27 cellular contexts compared by ENCODE assay signal in the genomic region with DNA sequence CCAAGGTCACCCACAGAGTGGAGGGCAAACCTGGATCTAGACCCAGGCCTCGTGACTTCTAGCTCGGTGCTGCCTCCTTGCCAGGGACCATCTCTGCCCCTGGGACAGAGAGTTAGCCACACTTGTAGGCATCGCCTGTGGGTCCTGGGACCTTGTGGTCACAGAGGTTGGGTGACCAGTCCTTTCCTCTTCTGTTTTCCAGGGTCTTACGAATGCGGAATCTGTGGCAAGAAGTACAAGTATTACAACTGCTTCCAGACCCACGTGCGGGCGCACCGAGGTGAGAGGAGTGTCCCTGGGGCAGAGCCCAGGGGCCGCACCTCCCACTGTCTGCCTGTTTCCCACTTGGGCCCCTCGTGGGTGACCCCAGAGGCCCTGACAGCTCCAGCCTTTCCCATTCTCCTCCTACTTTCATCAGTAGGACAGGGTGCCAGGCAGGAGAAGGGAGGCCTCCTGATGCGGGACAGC.
DNase-seq lines count a peak whose midpoint lies in the region; ATAC-seq and TF ChIP-seq lines count a peak whose summit lies in the region.
"Had no signal": no experiment of that assay in that cellular context is flagged by ENCODE, and none has a peak within 500 bp of the region (broad histone marks: within the 10 kb centered on the region; RNA-seq: fewer than 3 reads in every experiment).

No MANE protein-coding gene starts in this region.

- peak; percentile 51 for DNase-seq in right atrium auricular region (ENCODE audit: low spot score)
- DNase-seq in left cardiac atrium, result no peak
- peak; percentile 57 for DNase-seq in coronary artery (ENCODE audit: low spot score)
- peak; percentile 1 for DNase-seq in natural killer cell treated with Interleukin-12 subunit alpha and Interleukin-12 subunit beta and Interleukin-15 and Interleukin-18, amount 100 ng/mL, for 72 hours (ENCODE audit: low spot score)
- DNase-seq in ureter (ENCODE audit: low spot score), result peak; percentile 38
- DNase-seq in smooth muscle cell (lab: John Stamatoyannopoulos, UW; ENCODE audit: unreplicated experiment), result no peak
- no peak for DNase-seq in LoVo (ENCODE audit: low spot score)
- DNase-seq: activated CD4-positive, alpha-beta T cell treated with anti-CD3 and anti-CD28 coated beads for 48 hours; activated naive CD4-positive, alpha-beta T cell; activated T-cell treated with anti-CD3 and anti-CD28 coated beads for 4 hours; effector memory CD8-positive, alpha-beta T cell; EL; esophagus squamous epithelium; Kasumi-1; left ventricle myocardium inferior; midbrain; NCI-H1694 treated with DMSO at 0.1 percent for 48 hours; NCI-H69; RPMI8226; T-helper 17 cell had no signal

- H3K27ac ChIP-seq in right atrium auricular region (no peak overlapping the region), coronary artery (peak overlapping the region; percentile 18 to 97), smooth muscle cell (ENCODE audit: low read depth) (no peak overlapping the region)
- H3K27ac ChIP-seq: adrenal gland, esophagus squamous epithelium, left ventricle myocardium inferior, parathyroid adenoma, right lobe of liver, SK-N-MC had no signal

- no peak overlapping the region for H3K4me3 Mint-ChIP-seq in natural killer cell treated with Interleukin-12 subunit alpha and Interleukin-12 subunit beta and Interleukin-15 and Interleukin-18, amount 100 ng/mL, for 72 hours
- H3K4me3 Mint-ChIP-seq: effector memory CD8-positive, alpha-beta T cell; nephron; T-helper 17 cell had no signal

- H3K4me1 Mint-ChIP-seq in natural killer cell treated with Interleukin-12 subunit alpha and Interleukin-12 subunit beta and Interleukin-15 and Interleukin-18, amount 100 ng/mL, for 72 hours (ENCODE audit: low read depth in 2 of 2), result no peaks in the 10 kb centered on the region
- H3K4me1 Mint-ChIP-seq: T-helper 17 cell had no signal

- peaks cover 0 to 32% of the 10 kb centered on the region in 2 donors for H3K4me1 ChIP-seq in right atrium auricular region
- H3K4me1 ChIP-seq in smooth muscle cell (ENCODE audit: low read depth), result peaks cover 4% of the 10 kb centered on the region
- H3K4me1 ChIP-seq: parathyroid adenoma had no signal

- no peak for ATAC-seq in left cardiac atrium
- no peak for ATAC-seq in natural killer cell treated with Interleukin-12 subunit alpha and Interleukin-12 subunit beta and Interleukin-15 and Interleukin-18, amount 100 ng/mL, for 72 hours
- ATAC-seq in GM19023 (IDR thresholded peaks at IDR 0.05; ENCODE audit: unreplicated experiment), result no peak
- ATAC-seq: effector memory CD8-positive, alpha-beta T cell; HepG2; right lobe of liver; T-helper 17 cell had no signal

- no peaks in the 10 kb centered on the region for H3K36me3 Mint-ChIP-seq in natural killer cell treated with Interleukin-12 subunit alpha and Interleukin-12 subunit beta and Interleukin-15 and Interleukin-18, amount 100 ng/mL, for 72 hours

- no peaks in the 10 kb centered on the region for H3K9me3 Mint-ChIP-seq in natural killer cell treated with Interleukin-12 subunit alpha and Interleukin-12 subunit beta and Interleukin-15 and Interleukin-18, amount 100 ng/mL, for 72 hours
- H3K9me3 Mint-ChIP-seq: effector memory CD8-positive, alpha-beta T cell; nephron had no signal

- no peak overlapping the region for H2AFZ ChIP-seq in smooth muscle cell (ENCODE audit: low read depth)
- H2AFZ ChIP-seq: parathyroid adenoma had no signal

- 94% methylated on average over 12 of the region's 12 CpGs for WGBS in smooth muscle cell (ENCODE audit: low lambda C conversion rate)

- H3K4me2 ChIP-seq in smooth muscle cell, result no peak overlapping the region

- no peak overlapping the region for H3K27ac Mint-ChIP-seq in natural killer cell treated with Interleukin-12 subunit alpha and Interleukin-12 subunit beta and Interleukin-15 and Interleukin-18, amount 100 ng/mL, for 72 hours
- H3K27ac Mint-ChIP-seq: effector memory CD8-positive, alpha-beta T cell; nephron; T-helper 17 cell had no signal

- H3K9ac ChIP-seq in smooth muscle cell (ENCODE audit: low read depth), result no peak overlapping the region
- H3K9ac ChIP-seq: parathyroid adenoma had no signal

- H3K36me3 ChIP-seq in right atrium auricular region, result no peaks in the 10 kb centered on the region
- H3K36me3 ChIP-seq in smooth muscle cell (ENCODE audit: low read depth), result no peaks in the 10 kb centered on the region
- H3K36me3 ChIP-seq: right lobe of liver had no signal

- H3K79me2 ChIP-seq in smooth muscle cell (ENCODE audit: low read depth), result no peaks in the 10 kb centered on the region
- H3K79me2 ChIP-seq: parathyroid adenoma had no signal

- H3K27me3 ChIP-seq in right atrium auricular region (no peaks in the 10 kb centered on the region), smooth muscle cell (ENCODE audit: low read depth) (no peaks in the 10 kb centered on the region)
- H3K27me3 ChIP-seq: adrenal gland, esophagus squamous epithelium, right lobe of liver had no signal

- intact Hi-C loops in left cardiac atrium (cut with DNase I), result no loop called here

- H3K4me3 ChIP-seq in right atrium auricular region, result no peak overlapping the region
- no peak overlapping the region for H3K4me3 ChIP-seq in coronary artery
- no peak overlapping the region for H3K4me3 ChIP-seq in smooth muscle cell
- H3K4me3 ChIP-seq: adrenal gland, esophagus squamous epithelium, left ventricle myocardium inferior, right lobe of liver, SK-N-MC had no signal

- H3F3A ChIP-seq in smooth muscle cell (ENCODE audit: low read depth), result peaks cover 6% of the 10 kb centered on the region

- H3K27me3 Mint-ChIP-seq in natural killer cell treated with Interleukin-12 subunit alpha and Interleukin-12 subunit beta and Interleukin-15 and Interleukin-18, amount 100 ng/mL, for 72 hours, result no peaks in the 10 kb centered on the region

- peaks cover 13% of the 10 kb centered on the region for H4K20me1 ChIP-seq in smooth muscle cell (ENCODE audit: low read depth)

- H3K9me3 ChIP-seq in right atrium auricular region (no peaks in the 10 kb centered on the region), smooth muscle cell (replicated peaks; ENCODE audit: low read depth) (no peaks in the 10 kb centered on the region)
- H3K9me3 ChIP-seq: adrenal gland, esophagus squamous epithelium, right lobe of liver had no signal

- TF ChIP-seq CTCF in right atrium auricular region (IDR thresholded peaks at IDR 0.05) (no peak), coronary artery (IDR thresholded peaks at IDR 0.05) (no peak), smooth muscle cell (IDR thresholded peaks at IDR 0.05; ENCODE audit: borderline replicate concordance, insufficient read depth, poor library complexity, severe bottlenecking) (no peak)

Comparison
In these comparisons a context has a peak if more than half of its experiments do, and no peak if none do; other contexts are left out.
1. DNase-seq: peak in right atrium auricular region (single experiment), coronary artery (single experiment), natural killer cell treated with Interleukin-12 subunit alpha and Interleukin-12 subunit beta and Interleukin-15 and Interleukin-18, amount 100 ng/mL, for 72 hours (single experiment) and ureter (single experiment); none in left cardiac atrium (single experiment), smooth muscle cell (single experiment) and LoVo (single experiment).
2. H3K27ac ChIP-seq: peak in coronary artery (2 of 2); none in right atrium auricular region (0 of 2) and smooth muscle cell (single experiment).